Comparison of ENCODE assay signal across 20 cellular contexts in the genomic region with DNA sequence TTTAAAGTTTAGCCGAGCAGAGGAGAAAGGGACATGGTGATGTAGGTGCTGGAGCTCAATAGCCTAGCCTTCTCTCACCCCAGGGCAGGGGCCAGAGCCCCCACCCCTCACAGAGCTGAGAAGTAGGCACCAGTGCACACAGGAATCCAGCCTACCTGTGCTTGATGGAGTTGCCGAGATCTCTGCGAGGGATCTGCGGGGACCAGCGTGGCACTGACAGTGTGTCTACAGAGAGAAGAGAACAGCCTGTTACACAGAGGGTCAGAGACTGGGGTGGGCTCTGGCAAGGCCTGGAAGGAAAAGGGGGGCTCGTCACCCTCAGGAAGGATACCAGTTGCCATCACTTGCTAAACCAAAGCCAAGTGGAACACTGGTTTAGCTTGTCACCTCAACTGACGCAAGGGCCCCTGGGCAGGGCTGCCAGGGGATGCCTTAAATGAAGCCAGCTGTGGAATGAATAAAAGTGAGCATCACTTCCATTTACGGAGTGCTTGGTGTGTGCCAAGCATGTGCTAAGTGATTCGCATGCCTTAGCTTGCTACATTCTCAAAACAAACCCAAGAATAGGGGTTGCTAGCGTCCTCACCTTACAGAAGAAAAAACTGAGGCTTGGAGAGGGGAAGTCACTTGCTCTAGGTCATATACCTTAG.
"Had no signal": no experiment of that assay in that cellular context is flagged by ENCODE, and none has a peak within 500 bp of the region (broad histone marks: within the 10 kb centered on the region; RNA-seq: fewer than 3 reads in every experiment).

No MANE protein-coding gene starts in this region.

- H3K9me3 ChIP-seq: psoas muscle, right lobe of liver, tibial nerve, upper lobe of right lung, vagina had no signal

- H3K36me3 ChIP-seq: right lobe of liver, tibial nerve, upper lobe of right lung, vagina had no signal

- DNase-seq: effector memory CD4-positive, alpha-beta T cell; foreskin melanocyte; head of caudate nucleus; kidney; left colon; left ventricle myocardium superior; naive thymus-derived CD4-positive, alpha-beta T cell; nephron progenitor cell; psoas muscle; retina; right lobe of liver; stimulated activated CD4-positive, alpha-beta T cell treated with anti-CD3 and anti-CD28 coated beads, Interleukin-4, amount 100 ng/mL, for 1 hour; upper lobe of right lung had no signal

- ATAC-seq: left colon; left ventricle myocardium superior; naive thymus-derived CD4-positive, alpha-beta T cell; psoas muscle; right lobe of liver; stimulated activated memory B cell treated with anti-CD40 and anti-IgM and Interleukin-4, amounts not matched to agents 10 μg/mL and 1 μg/mL and 100 μg/mL, for 72 hours; upper lobe of right lung had no signal

- H3K4me1 ChIP-seq: parathyroid adenoma, psoas muscle, right lobe of liver, upper lobe of right lung had no signal

- H3K27ac ChIP-seq: coronary artery, hepatocyte, parathyroid adenoma, psoas muscle, right lobe of liver, tibial nerve, upper lobe of right lung, vagina had no signal

- H3K27me3 ChIP-seq: right lobe of liver, tibial nerve, vagina had no signal

- H3K4me3 ChIP-seq: coronary artery, hepatocyte, lung, psoas muscle, right lobe of liver, tibial nerve, upper lobe of right lung, vagina had no signal
